23 cellular contexts compared by ENCODE assay signal in genomic region chr14:38226366-38226765, GRCh38. TPM values are rescaled to one million over a fixed set of nuclear protein-coding genes. Genes with fewer than 3 reads are reported as not detected.
"Had no signal": no experiment of that assay in that cellular context is flagged by ENCODE, and none has a peak within 500 bp of the region (broad histone marks: within the 10 kb centered on the region; RNA-seq: fewer than 3 reads in every experiment).

No MANE protein-coding gene starts in this region.

- H3K4me3 Mint-ChIP-seq: naive thymus-derived CD4-positive, alpha-beta T cell; nephron progenitor cell had no signal

- H3K27ac ChIP-seq: epithelial cell of prostate, esophagus muscularis mucosa, hepatocyte, left ventricle myocardium inferior, psoas muscle, sigmoid colon, stomach, thoracic aorta, transverse colon had no signal

- DNase-seq: effector memory CD4-positive, alpha-beta T cell; foreskin melanocyte; head of caudate nucleus; kidney; left cardiac atrium; left ventricle myocardium inferior; mesenchymal stem cell; midbrain; naive thymus-derived CD4-positive, alpha-beta T cell; nephron progenitor cell; psoas muscle; sigmoid colon; small intestine; stimulated activated CD4-positive, alpha-beta T cell treated with anti-CD3 and anti-CD28 coated beads, Interleukin-12 subunit alpha, Interleukin-12 subunit beta, amount 100 ng/mL, for 4 hours; stimulated activated naive CD4-positive, alpha-beta T cell; stomach; substantia nigra; transverse colon had no signal

- H3K27ac Mint-ChIP-seq: naive thymus-derived CD4-positive, alpha-beta T cell; nephron progenitor cell had no signal

- H2AFZ ChIP-seq: hepatocyte had no signal

- H3K4me1 Mint-ChIP-seq: naive thymus-derived CD4-positive, alpha-beta T cell; nephron progenitor cell had no signal

- H3K9me3 ChIP-seq: esophagus muscularis mucosa, left ventricle myocardium inferior, psoas muscle, sigmoid colon, thoracic aorta, transverse colon had no signal

- H3K4me3 ChIP-seq: esophagus muscularis mucosa, hepatocyte, left ventricle myocardium inferior, lung, psoas muscle, sigmoid colon, stomach, thoracic aorta, transverse colon had no signal

- H3K4me1 ChIP-seq: esophagus muscularis mucosa, left ventricle myocardium inferior, psoas muscle, sigmoid colon, stomach, transverse colon had no signal

- H3K36me3 Mint-ChIP-seq: naive thymus-derived CD4-positive, alpha-beta T cell had no signal

- H3K36me3 ChIP-seq: esophagus muscularis mucosa, left ventricle myocardium inferior, sigmoid colon, stomach, thoracic aorta, transverse colon had no signal

- H3K79me2 ChIP-seq: hepatocyte had no signal

- H3K4me2 ChIP-seq: hepatocyte had no signal

- H3K27me3 ChIP-seq: esophagus muscularis mucosa, hepatocyte, sigmoid colon, stomach, transverse colon had no signal

RNA-seq across cellular contexts. Expression of gene SSTR1, which starts 18.7 kb away (rescaled TPM):
- total RNA-seq: naive thymus-derived CD4-positive, alpha-beta T cell had no signal

RNA-seq across cellular contexts. Expression of gene CLEC14A, which starts 29.5 kb away (rescaled TPM):
- total RNA-seq: naive thymus-derived CD4-positive, alpha-beta T cell had no signal
